In genomic region chr7:65966167-65966566, GRCh38 we compare ENCODE assay signal across 22 cellular contexts.
"Had no signal": no experiment of that assay in that cellular context is flagged by ENCODE, and none has a peak within 500 bp of the region (broad histone marks: within the 10 kb centered on the region; RNA-seq: fewer than 3 reads in every experiment).

No MANE protein-coding gene starts in this region.

- H3K36me3 ChIP-seq: uterus had no signal

- H3K9me3 ChIP-seq: psoas muscle, right lobe of liver, tibial artery, upper lobe of left lung, uterus had no signal

- H3K9me3 Mint-ChIP-seq: naive thymus-derived CD4-positive, alpha-beta T cell; nephron progenitor cell; stimulated activated naive CD8-positive, alpha-beta T cell treated with anti-CD3 and anti-CD28 coated beads, Interleukin-15, Interleukin-2, amounts not matched to agents 100 ng/mL and 50 ng/mL, for 24 hours had no signal

- DNase-seq: cortex of kidney; effector memory CD4-positive, alpha-beta T cell; foreskin keratinocyte; head of caudate nucleus; hippocampal formation; left colon; left ventricle myocardium superior; mesendoderm; naive thymus-derived CD4-positive, alpha-beta T cell; nephron progenitor cell; psoas muscle; retina; right lobe of liver; stimulated activated CD4-positive, alpha-beta T cell treated with anti-CD3 and anti-CD28 coated beads, Interleukin-12 subunit alpha, Interleukin-12 subunit beta, amount 100 ng/mL, for 4 hours; stimulated activated CD4-positive, alpha-beta T cell treated with anti-CD3 and anti-CD28 coated beads, Interleukin-2, amount 100 ng/mL, for 48 hours; upper lobe of left lung; uterus had no signal

- ATAC-seq: foreskin keratinocyte; left colon; left ventricle myocardium superior; naive thymus-derived CD4-positive, alpha-beta T cell; psoas muscle; right lobe of liver had no signal

- H3K27ac ChIP-seq: foreskin keratinocyte, parathyroid adenoma, psoas muscle, right lobe of liver, skin epidermis, tibial artery, upper lobe of left lung, uterus had no signal

- H3K4me1 Mint-ChIP-seq: nephron progenitor cell had no signal

- H3K27ac Mint-ChIP-seq: nephron progenitor cell; stimulated activated naive CD8-positive, alpha-beta T cell treated with anti-CD3 and anti-CD28 coated beads, Interleukin-15, Interleukin-2, amounts not matched to agents 100 ng/mL and 50 ng/mL, for 24 hours had no signal

- H3K27me3 ChIP-seq: foreskin keratinocyte, right lobe of liver, tibial artery, upper lobe of left lung, uterus had no signal

- H3K4me3 ChIP-seq: lung, psoas muscle, right lobe of liver, skin epidermis, tibial artery, upper lobe of left lung, uterus had no signal

- H3K4me3 Mint-ChIP-seq: naive thymus-derived CD4-positive, alpha-beta T cell; nephron progenitor cell; stimulated activated naive CD8-positive, alpha-beta T cell treated with anti-CD3 and anti-CD28 coated beads, Interleukin-15, Interleukin-2, amounts not matched to agents 100 ng/mL and 50 ng/mL, for 24 hours had no signal

- H3K4me1 ChIP-seq: foreskin keratinocyte, parathyroid adenoma, psoas muscle, tibial artery, upper lobe of left lung, uterus had no signal

- H3K27me3 Mint-ChIP-seq: naive thymus-derived CD4-positive, alpha-beta T cell; stimulated activated naive CD8-positive, alpha-beta T cell treated with anti-CD3 and anti-CD28 coated beads, Interleukin-15, Interleukin-2, amounts not matched to agents 100 ng/mL and 50 ng/mL, for 24 hours had no signal
